8 cellular contexts compared by ENCODE assay signal in genomic region chr5:151427258-151427657, GRCh38.
DNase-seq lines count a peak whose midpoint lies in the region; ATAC-seq lines count a peak whose summit lies in the region.
"Had no signal": no experiment of that assay in that cellular context is flagged by ENCODE, and none has a peak within 500 bp of the region (broad histone marks: within the 10 kb centered on the region; RNA-seq: fewer than 3 reads in every experiment).

No MANE protein-coding gene starts in this region.

- DNase-seq in germinal center (ENCODE audit: low spot score) = peak; percentile 90
- DNase-seq in activated CD8-positive, alpha-beta memory T cell treated with anti-CD3 and anti-CD28 coated beads, Interleukin-2, amount 50 U/mL, for 48 hours = no peak
- no peak for DNase-seq in SW 1271 (lab: John Stamatoyannopoulos, UW)
- DNase-seq in NCI-H1436 (lab: John Stamatoyannopoulos, UW) = no peak
- DNase-seq: right cardiac atrium had no signal

- ATAC-seq in GM18861 (IDR thresholded peaks at IDR 0.05; ENCODE audit: unreplicated experiment) = peak; percentile 97
- peak; percentile 98 for ATAC-seq in GM21423 (IDR thresholded peaks at IDR 0.05; ENCODE audit: unreplicated experiment)
- ATAC-seq in HG03159 (IDR thresholded peaks at IDR 0.05; ENCODE audit: unreplicated experiment) = peak; percentile 99
- ATAC-seq: right cardiac atrium had no signal
